In the genomic region with DNA sequence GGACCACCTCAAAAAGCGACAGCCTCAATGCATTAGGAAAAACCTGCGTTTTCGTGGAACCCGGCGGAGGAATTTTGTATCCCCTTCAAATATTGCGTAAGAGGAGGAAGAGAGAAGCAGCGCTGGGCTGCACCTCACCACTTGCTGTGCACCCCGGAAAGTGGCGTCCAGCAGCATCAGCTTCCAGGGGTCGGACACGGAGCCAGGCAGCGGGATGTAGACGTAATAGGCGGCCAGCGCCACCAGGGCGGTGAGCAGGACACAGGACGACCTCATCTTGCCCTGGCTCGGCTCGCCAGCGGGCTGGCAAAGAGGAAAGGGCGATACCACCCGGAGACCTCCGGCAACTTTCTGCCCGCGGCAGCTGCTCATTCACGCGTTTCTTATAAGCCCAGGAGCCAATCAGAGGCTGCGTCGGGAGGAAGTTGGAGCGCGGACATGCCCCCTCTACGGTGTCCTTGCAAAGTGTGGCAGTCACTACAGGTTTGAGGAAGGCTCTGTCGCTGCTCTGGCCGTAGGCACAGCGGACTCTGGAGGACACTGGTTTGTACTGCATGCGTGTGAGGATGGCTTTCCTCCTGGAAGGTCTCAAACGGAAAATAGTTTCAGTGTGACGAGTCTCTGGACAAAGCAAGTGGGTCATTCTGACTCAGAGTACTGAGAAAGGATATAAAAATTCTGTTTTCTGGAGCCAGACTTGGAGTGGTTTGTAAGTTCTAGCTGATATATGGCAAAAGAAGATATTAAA, we compare ENCODE assay signal across 8 cellular contexts. TPM values are rescaled to one million over a fixed set of nuclear protein-coding genes. Genes with fewer than 3 reads are reported as not detected.
DNase-seq lines count a peak whose midpoint lies in the region; ATAC-seq and TF ChIP-seq lines count a peak whose summit lies in the region.

A gene with protein sequence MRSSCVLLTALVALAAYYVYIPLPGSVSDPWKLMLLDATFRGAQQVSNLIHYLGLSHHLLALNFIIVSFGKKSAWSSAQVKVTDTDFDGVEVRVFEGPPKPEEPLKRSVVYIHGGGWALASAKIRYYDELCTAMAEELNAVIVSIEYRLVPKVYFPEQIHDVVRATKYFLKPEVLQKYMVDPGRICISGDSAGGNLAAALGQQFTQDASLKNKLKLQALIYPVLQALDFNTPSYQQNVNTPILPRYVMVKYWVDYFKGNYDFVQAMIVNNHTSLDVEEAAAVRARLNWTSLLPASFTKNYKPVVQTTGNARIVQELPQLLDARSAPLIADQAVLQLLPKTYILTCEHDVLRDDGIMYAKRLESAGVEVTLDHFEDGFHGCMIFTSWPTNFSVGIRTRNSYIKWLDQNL (minus strand): TSS at position 359 of the 748 bp plus-strand sequence. CDS start 83 bp downstream, at position 276.

- H3K4me1 Mint-ChIP-seq in activated naive CD8-positive, alpha-beta T cell treated with anti-CD3 and anti-CD28 coated beads for 36 hours = peaks cover 22% of the 10 kb centered on the region
- H3K4me1 Mint-ChIP-seq in osteocyte (ENCODE audit: unreplicated experiment) = peaks cover 35% of the 10 kb centered on the region

- H3K4me1 ChIP-seq in thyroid gland = peaks cover 7 to 10% of the 10 kb centered on the region in 2 donors

- no peaks in the 10 kb centered on the region for H3K36me3 ChIP-seq in thyroid gland

- TF ChIP-seq CTCF in GM12864 (IDR thresholded peaks at IDR 0.05; ENCODE audit: low read depth, low read length, missing control alignments) = peak; percentile 87
- peak; percentile 80 for TF ChIP-seq CTCF in osteocyte (IDR thresholded peaks at IDR 0.05)
- TF ChIP-seq CTCF in thyroid gland (IDR thresholded peaks at IDR 0.05) = peak; percentile 56 to 91 (median 79)

- intact Hi-C loops in head of caudate nucleus (cut with DNase I) = no loop called here
- intact Hi-C loops in thyroid gland (cut with DNase I) = no loop called here

- peak within 1 kb of the TSS; percentile 80 for H3K27ac Mint-ChIP-seq in activated naive CD8-positive, alpha-beta T cell treated with anti-CD3 and anti-CD28 coated beads for 36 hours
- H3K27ac Mint-ChIP-seq in osteocyte (ENCODE audit: unreplicated experiment) = peak within 1 kb of the TSS; percentile 94

- 1 to 2% methylated on average over 29 to 30 of the region's 38 CpGs for WGBS in thyroid gland, 2 donors

- peak within 1 kb of the TSS; percentile 79 to 86 (median 85) for H3K27ac ChIP-seq in thyroid gland

- peak within 1 kb of the TSS; percentile 91 for H3K4me3 Mint-ChIP-seq in activated naive CD8-positive, alpha-beta T cell treated with anti-CD3 and anti-CD28 coated beads for 36 hours
- H3K4me3 Mint-ChIP-seq in osteocyte (ENCODE audit: unreplicated experiment) = peak within 1 kb of the TSS; percentile 90

- no peaks in the 10 kb centered on the region for H3K27me3 ChIP-seq in thyroid gland

- peak; percentile 100 for ATAC-seq in HG02623 (IDR thresholded peaks at IDR 0.05; ENCODE audit: unreplicated experiment)

- H3K27me3 Mint-ChIP-seq in activated naive CD8-positive, alpha-beta T cell treated with anti-CD3 and anti-CD28 coated beads for 36 hours = no peaks in the 10 kb centered on the region
- H3K27me3 Mint-ChIP-seq in osteocyte (ENCODE audit: unreplicated experiment) = no peaks in the 10 kb centered on the region

- no peaks in the 10 kb centered on the region for H3K9me3 ChIP-seq in thyroid gland

- peak; percentile 90 for DNase-seq in GM12864 (ENCODE audit: low read depth)
- DNase-seq in NCI-H1092 treated with DMSO at 0.1 percent for 48 hours (lab: John Stamatoyannopoulos, UW) = peak; percentile 91
- peak; percentile 99 for DNase-seq in SKM-1 (lab: John Stamatoyannopoulos, UW; ENCODE audit: unreplicated experiment)
- DNase-seq in activated naive CD8-positive, alpha-beta T cell treated with anti-CD3 and anti-CD28 coated beads for 36 hours = peak; percentile 80
- DNase-seq in head of caudate nucleus = peak; percentile 69 to 96 (median 88)
- peak; percentile 96 for DNase-seq in osteocyte (ENCODE audit: extremely low spot score, unreplicated experiment)
- DNase-seq in thyroid gland = peak; percentile 91 to 93

- no peaks in the 10 kb centered on the region for H3K36me3 Mint-ChIP-seq in activated naive CD8-positive, alpha-beta T cell treated with anti-CD3 and anti-CD28 coated beads for 36 hours
- H3K36me3 Mint-ChIP-seq in osteocyte (ENCODE audit: unreplicated experiment) = no peaks in the 10 kb centered on the region

- TF ChIP-seq POLR2A in thyroid gland (IDR thresholded peaks at IDR 0.05) = peak in 1 of 2 donors; percentile 87

- H3K4me3 ChIP-seq in GM12864 (ENCODE audit: low read depth, low read length) (peak within 1 kb of the TSS; percentile 80), thyroid gland (replicated peaks in 1 of 3) (peak within 1 kb of the TSS; percentile 46 to 91 (median 59))

- H3K9me3 Mint-ChIP-seq in activated naive CD8-positive, alpha-beta T cell treated with anti-CD3 and anti-CD28 coated beads for 36 hours = no peaks in the 10 kb centered on the region
- H3K9me3 Mint-ChIP-seq in osteocyte (ENCODE audit: unreplicated experiment) = no peaks in the 10 kb centered on the region

RNA-seq across cellular contexts. Expression of the gene that starts here (rescaled TPM):
- total RNA-seq in activated naive CD8-positive, alpha-beta T cell treated with anti-CD3 and anti-CD28 coated beads for 36 hours = 1 to 10 TPM; 6.4 to 6.7 TPM
- total RNA-seq in osteocyte = 6.7 and 8.1 TPM in 2 replicates
- total RNA-seq in thyroid gland = 10 to 100 TPM in 3 of 4 donors, 1 to 10 TPM in 1; 8.3 to 12.4 (median 11.0) TPM

Comparison
In these comparisons a context has a peak if more than half of its experiments do, and no peak if none do; other contexts are left out.
1. Peak in every context shown above with its lines: DNase-seq, ATAC-seq, H3K4me3 ChIP-seq and H3K27ac ChIP-seq.